In the genomic region with DNA sequence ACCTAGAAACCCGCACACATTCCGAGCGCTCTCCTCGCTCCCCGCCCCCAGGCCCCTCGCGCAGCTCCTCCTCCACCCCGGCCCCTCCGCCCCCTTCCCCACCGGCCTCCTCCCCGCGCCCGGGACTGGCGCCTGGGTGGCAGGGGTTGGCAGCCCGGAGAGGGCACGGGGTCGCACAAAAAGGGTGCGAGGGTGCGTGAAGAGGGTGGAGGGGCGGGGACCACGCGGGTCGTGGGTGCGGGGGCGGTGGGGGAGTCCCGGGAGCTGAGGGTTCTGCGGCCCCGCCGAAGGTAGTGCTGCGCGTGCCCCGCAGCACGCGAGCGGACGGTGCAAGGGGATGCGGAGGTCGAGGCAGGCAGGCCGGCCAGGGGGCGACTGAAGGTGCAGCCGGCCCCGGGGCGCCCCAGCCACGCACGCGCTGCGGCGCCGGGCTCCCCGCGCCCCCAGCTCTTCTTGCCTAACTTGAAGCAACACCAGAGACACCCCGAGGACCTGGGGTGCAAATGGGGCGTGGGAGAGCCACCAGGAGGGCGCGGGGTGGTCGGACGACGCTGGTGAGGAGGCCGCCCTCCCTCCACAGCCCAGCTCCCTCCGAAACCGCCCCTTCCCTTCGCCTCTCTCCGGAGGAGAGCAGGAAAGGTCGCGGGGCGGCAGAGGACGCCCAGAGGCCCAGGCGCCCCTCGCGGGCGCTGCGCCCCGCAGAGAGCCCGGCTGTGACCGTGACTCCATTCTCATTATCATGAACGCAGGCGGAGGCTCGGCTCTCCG, we compare ENCODE assay signal across 8 cellular contexts.
DNase-seq lines count a peak whose midpoint lies in the region; ATAC-seq and TF ChIP-seq lines count a peak whose summit lies in the region.
"Not testable (repeated sequence)": the region's sequence is repeated elsewhere in the genome, so short reads cannot be mapped to it uniquely, and the experiment has no call there.

No MANE protein-coding gene starts in this region.

- not testable (repeated sequence) for H3K36me3 ChIP-seq in SK-N-SH (replicated peaks in 1 of 2; ENCODE audit: control insufficient read depth in 1 of 2, insufficient read depth in 2 of 2, low read length in 1 of 2); neuron (ENCODE audit: insufficient read depth, low read length)

- not testable (repeated sequence) for H3K9me3 ChIP-seq in SK-N-SH; neuron (ENCODE audit: low read length)

- not testable (repeated sequence) for H3K79me2 ChIP-seq in SK-N-SH (ENCODE audit: insufficient read depth)

- H3K27me3 Mint-ChIP-seq in activated naive CD8-positive, alpha-beta T cell, result not testable (repeated sequence)
- peaks cover 11 to 39% of the 10 kb centered on the region in 2 donors for H3K27me3 Mint-ChIP-seq in stimulated activated naive B cell treated with anti-CD40 and anti-IgM and Interleukin-4, amounts not matched to agents 10 μg/mL and 1 μg/mL and 100 μg/mL, for 72 hours

- not testable (repeated sequence) for H3K36me3 Mint-ChIP-seq in activated naive CD8-positive, alpha-beta T cell; stimulated activated naive B cell treated with anti-CD40 and anti-IgM and Interleukin-4, amounts not matched to agents 10 μg/mL and 1 μg/mL and 100 μg/mL, for 72 hours

- CTCF ChIA-PET in SK-N-SH (lab: Yijun Ruan, JAX), result interaction anchor here (1.9 kb wide), 1 partner anchor 165 kb away, joined by 6 read pairs; no protein-coding TSS in a partner anchor

- H3K9me2 ChIP-seq in SK-N-SH, result not testable (repeated sequence)

- peaks cover 17% of the 10 kb centered on the region for H3K4me1 Mint-ChIP-seq in activated naive CD8-positive, alpha-beta T cell (ENCODE audit: low read depth)
- H3K4me1 Mint-ChIP-seq in stimulated activated naive B cell treated with anti-CD40 and anti-IgM and Interleukin-4, amounts not matched to agents 10 μg/mL and 1 μg/mL and 100 μg/mL, for 72 hours, result peaks cover 7 to 12% of the 10 kb centered on the region in 2 donors

- H3K27me3 ChIP-seq in HL-60 (ENCODE audit: insufficient read depth, poor library complexity, severe bottlenecking), result not testable (repeated sequence)
- H3K27me3 ChIP-seq in SK-N-SH (ENCODE audit: insufficient read depth) (peaks cover 42% of the 10 kb centered on the region), neuron (ENCODE audit: insufficient read depth, low read length) (peaks cover 11% of the 10 kb centered on the region)

- not testable (repeated sequence) for H3K4me1 ChIP-seq in SK-N-SH (ENCODE audit: control insufficient read depth in 1 of 2, insufficient read depth in 2 of 2, low read depth in 1 of 2, low read length in 1 of 2); neuron (ENCODE audit: insufficient read depth, low read length)

- H3K27ac ChIP-seq in HL-60 (replicated peaks); SK-N-SH (ENCODE audit: low read depth in 2 of 2, low read length in 1 of 2): not testable (repeated sequence)

- not testable (repeated sequence) for TF ChIP-seq EP300 in SK-N-SH (IDR thresholded peaks at IDR 0.05; ENCODE audit: borderline replicate concordance in 1 of 2, low read depth in 1 of 2, low read length in 1 of 2)

- H2AFZ ChIP-seq in SK-N-SH (ENCODE audit: low read depth); neuron (ENCODE audit: low read depth, low read length): not testable (repeated sequence)

- H3K9me3 Mint-ChIP-seq in activated naive CD8-positive, alpha-beta T cell (ENCODE audit: low read depth); stimulated activated naive B cell treated with anti-CD40 and anti-IgM and Interleukin-4, amounts not matched to agents 10 μg/mL and 1 μg/mL and 100 μg/mL, for 72 hours: not testable (repeated sequence)

- peak; percentile 24 for ATAC-seq in esophagus mucosa
- ATAC-seq in stimulated activated naive B cell treated with anti-CD40 and anti-IgM and Interleukin-4, amounts not matched to agents 10 μg/mL and 1 μg/mL and 100 μg/mL, for 72 hours (replicated peaks), result peak; percentile 16 to 18

- H3F3A ChIP-seq in SK-N-SH (replicated peaks; ENCODE audit: insufficient read depth), result not testable (repeated sequence)

- H3K9ac ChIP-seq in SK-N-SH, result not testable (repeated sequence)

- TF ChIP-seq RAD21 in SK-N-SH (IDR thresholded peaks at IDR 0.05; ENCODE audit: low read length), result not testable (repeated sequence)

- POLR2A ChIA-PET in SK-N-SH (lab: Yijun Ruan, JAX), result not testable (repeated sequence)

- WGBS in SK-N-SH (ENCODE audit: low lambda C conversion rate), result 5% methylated on average over 20 of the region's 79 CpGs

- TF ChIP-seq CTCF in HL-60 (IDR thresholded peaks at IDR 0.05; ENCODE audit: insufficient read depth, low read length); SK-N-SH (IDR thresholded peaks at IDR 0.05): not testable (repeated sequence)

- DNase-seq in ACHN (peak; percentile 32), SK-N-SH (peak; percentile 35), left kidney (ENCODE audit: low read depth, low spot score) (peak; percentile 51)
- not testable (repeated sequence) for DNase-seq in HL-60 (ENCODE audit: low read depth in 1 of 2, low spot score in 1 of 2); stimulated activated naive B cell treated with anti-CD40 and anti-IgM and Interleukin-4, amounts not matched to agents 10 μg/mL and 1 μg/mL and 100 μg/mL, for 72 hours

- peak overlapping the region; percentile 18; the same call in 1 of the 2 replicates for H3K4me3 ChIP-seq in HL-60 (replicated peaks; ENCODE audit: insufficient read depth, low read length)
- peak overlapping the region in 1 of 2 experiments; percentile 24; a peak in 2 of 4 replicates for H3K4me3 ChIP-seq in SK-N-SH (ENCODE audit: low read depth in 2 of 2, low read length in 1 of 2)
- H3K4me3 ChIP-seq in neuron (ENCODE audit: low read length), result peak overlapping the region; percentile 42

- peak overlapping the region; percentile 50; the same call in 1 of the 2 replicates for H3K4me2 ChIP-seq in SK-N-SH

- H3K4me3 Mint-ChIP-seq in activated naive CD8-positive, alpha-beta T cell, result peak overlapping the region; percentile 80
- H3K4me3 Mint-ChIP-seq in stimulated activated naive B cell treated with anti-CD40 and anti-IgM and Interleukin-4, amounts not matched to agents 10 μg/mL and 1 μg/mL and 100 μg/mL, for 72 hours, result peak overlapping the region in 1 of 2 donors; percentile 82

- not testable (repeated sequence) for H4K20me1 ChIP-seq in SK-N-SH (ENCODE audit: insufficient read depth)

- H3K27ac Mint-ChIP-seq in activated naive CD8-positive, alpha-beta T cell; stimulated activated naive B cell treated with anti-CD40 and anti-IgM and Interleukin-4, amounts not matched to agents 10 μg/mL and 1 μg/mL and 100 μg/mL, for 72 hours: not testable (repeated sequence)

- in situ Hi-C loops in ACHN (cut with HindIII; ENCODE audit: low pct_ligation_motif_present, low pct_unique_long_range_greater_than_20kb, low sequenced_read_pairs), result not testable (repeated sequence)
